ENCODE assay signal across 9 cellular contexts in the genomic region with DNA sequence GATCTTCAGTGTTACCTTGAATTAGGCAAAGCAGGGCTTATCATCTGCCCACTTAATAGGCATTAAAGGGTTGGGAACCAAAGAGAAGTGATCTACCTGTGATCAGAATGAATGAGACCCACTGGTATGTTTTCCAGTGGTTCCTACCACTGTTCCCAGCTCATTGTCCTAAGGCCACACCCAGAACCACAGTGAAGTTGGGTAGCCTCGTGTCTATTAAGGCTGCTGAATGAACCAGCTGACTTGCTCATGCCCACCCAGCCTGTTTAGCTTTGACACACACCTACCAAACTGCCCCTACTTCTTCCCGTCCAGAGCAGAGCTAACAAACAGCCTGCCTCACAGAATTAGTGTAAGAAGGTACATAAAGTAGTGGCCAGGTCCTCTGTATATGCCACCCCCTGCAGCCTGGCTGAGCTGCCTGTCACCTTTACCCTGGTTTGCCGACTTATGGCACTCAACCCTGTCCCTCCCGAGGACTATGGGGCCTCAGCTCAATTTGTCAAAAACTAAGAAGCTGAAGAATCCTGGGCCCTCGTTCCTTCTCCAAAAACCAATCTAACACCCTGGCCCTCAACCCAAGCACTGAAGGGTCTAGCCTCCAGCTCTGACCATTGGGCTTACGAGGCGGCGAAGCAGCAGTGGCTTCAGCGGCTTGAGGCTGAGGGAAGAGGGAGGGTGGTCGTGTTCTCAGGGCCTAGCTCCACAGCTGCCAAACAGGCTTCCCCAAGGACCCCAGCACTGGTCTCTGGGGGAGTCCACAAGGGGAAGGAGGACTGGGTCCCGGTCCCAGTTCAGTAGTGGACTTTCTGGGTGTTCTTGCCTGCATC. TPM values are rescaled to one million over a fixed set of nuclear protein-coding genes. Genes with fewer than 3 reads are reported as not detected.
DNase-seq lines count a peak whose midpoint lies in the region; ATAC-seq and TF ChIP-seq lines count a peak whose summit lies in the region.
"Had no signal": no experiment of that assay in that cellular context is flagged by ENCODE, and none has a peak within 500 bp of the region (broad histone marks: within the 10 kb centered on the region; RNA-seq: fewer than 3 reads in every experiment).

No MANE protein-coding gene starts in this region.

- H3K27me3 Mint-ChIP-seq in MCF 10A (ENCODE audit: insufficient read depth, unreplicated experiment) = no peaks in the 10 kb centered on the region

- TF ChIP-seq CTCF in MCF 10A (IDR thresholded peaks at IDR 0.05; ENCODE audit: unreplicated experiment) (no peak), mammary epithelial cell (conservative IDR thresholded peaks at IDR 0.05 in 1 of 2, IDR thresholded peaks at IDR 0.05 in 1 of 2; ENCODE audit: extremely low read depth in 1 of 2, insufficient read depth in 1 of 2, low read depth in 1 of 2, low read length in 2 of 2) (no peak), OCI-LY3 (IDR thresholded peaks at IDR 0.05; ENCODE audit: low read depth, low read length) (no peak), thyroid gland (IDR thresholded peaks at IDR 0.05) (no peak)

- H3K4me1 ChIP-seq in mammary epithelial cell (ENCODE audit: insufficient read depth, low read length) = peaks cover 6% of the 10 kb centered on the region
- H3K4me1 ChIP-seq in OCI-LY3 (ENCODE audit: low read length) = peaks cover 28% of the 10 kb centered on the region
- peaks cover 97% of the 10 kb centered on the region for H3K4me1 ChIP-seq in effector memory CD4-positive, alpha-beta T cell (ENCODE audit: control insufficient read depth, insufficient read depth, low read length, poor library complexity, severe bottlenecking)
- peaks cover 0 to 22% of the 10 kb centered on the region in 2 donors for H3K4me1 ChIP-seq in thyroid gland

- dilution Hi-C loops in mammary epithelial cell (cut with HindIII; ENCODE audit: low sequenced_read_pairs) = no loop called here

- DNase-seq in MCF 10A (ENCODE audit: unreplicated experiment) (no peak), mammary epithelial cell (no peak), thyroid gland (peak in 1 of 2 donors; percentile 31), activated gamma-delta T cell treated with Interleukin-2 at 50 U/mL for 16 hours (no peak), glomerular visceral epithelial cell (ENCODE audit: extremely low spot score) (no peak)
- DNase-seq in effector memory CD4-positive, alpha-beta T cell = no peak
- DNase-seq: NCI-H1105 had no signal

- H3K79me2 ChIP-seq in mammary epithelial cell (ENCODE audit: insufficient read depth, low read length) = no peaks in the 10 kb centered on the region
- peaks cover 7% of the 10 kb centered on the region for H3K79me2 ChIP-seq in OCI-LY3 (ENCODE audit: low read length)

- peak in 1 of 2 donors; percentile 9 for TF ChIP-seq POLR2A in thyroid gland (IDR thresholded peaks at IDR 0.05)

- H4K20me1 ChIP-seq in mammary epithelial cell (ENCODE audit: insufficient read depth, low read length) = no peaks in the 10 kb centered on the region
- peaks cover 56% of the 10 kb centered on the region for H4K20me1 ChIP-seq in OCI-LY3 (ENCODE audit: insufficient read depth, low read length)

- peaks cover 11% of the 10 kb centered on the region for H3K4me1 Mint-ChIP-seq in MCF 10A (ENCODE audit: insufficient read depth, unreplicated experiment)

- CTCF ChIA-PET in MCF 10A (lab: Yijun Ruan, JAX) (interaction anchor here (0.5 to 1.2 kb wide), 3 partner anchors 9 to 685 kb away, joined by 3 to 8 read pairs (median 3); no protein-coding TSS in a partner anchor), mammary epithelial cell (lab: Charles Lee; ENCODE audit: low non-redundant PET) (interaction anchor here (0.7 kb wide), 1 partner anchor 1478 kb away, joined by 3 read pairs; no protein-coding TSS in a partner anchor)

- H3K4me3 Mint-ChIP-seq in MCF 10A (ENCODE audit: unreplicated experiment) = no peak overlapping the region

- in situ Hi-C loops in mammary epithelial cell (cut with MboI; ENCODE audit: low sequenced_read_pairs in 2 of 2) = loop anchor here in 1 of 2 donors (25.0 kb wide), 1 partner anchor 264 kb away; no protein-coding TSS in a partner anchor

- BruUV-seq in MCF 10A (replicated peaks; lab: Mats Ljungman, UMichigan) = no TSS peak
- no TSS peak for BruUV-seq in mammary epithelial cell (replicated peaks; lab: Mats Ljungman, UMichigan)

- H3K9me3 Mint-ChIP-seq in MCF 10A (ENCODE audit: unreplicated experiment) = no peaks in the 10 kb centered on the region

- H3K27ac Mint-ChIP-seq in MCF 10A (ENCODE audit: low read depth, unreplicated experiment) = peak overlapping the region; percentile 30

- no peaks in the 10 kb centered on the region for H3K36me3 ChIP-seq in mammary epithelial cell (ENCODE audit: insufficient read depth, low read length)
- H3K36me3 ChIP-seq in OCI-LY3 (replicated peaks; ENCODE audit: low read depth, low read length) = peaks cover 46% of the 10 kb centered on the region
- H3K36me3 ChIP-seq in effector memory CD4-positive, alpha-beta T cell (ENCODE audit: control insufficient read depth, insufficient read depth, low read length) = peaks cover 33% of the 10 kb centered on the region
- peaks cover 25 to 35% of the 10 kb centered on the region in 2 donors for H3K36me3 ChIP-seq in thyroid gland

- intact Hi-C loops in MCF 10A (cut with micrococcal nuclease) = no loop called here
- intact Hi-C loops in mammary epithelial cell (cut with micrococcal nuclease) = no loop called here
- intact Hi-C loops in thyroid gland (cut with DNase I) = no loop called here

- H2AFZ ChIP-seq in mammary epithelial cell (ENCODE audit: low read depth, low read length) = no peak overlapping the region
- no peak overlapping the region for H2AFZ ChIP-seq in OCI-LY3 (ENCODE audit: low read depth, low read length)

- H3K4me3 ChIP-seq in mammary epithelial cell (replicated peaks in 1 of 3; ENCODE audit: insufficient read depth in 1 of 3, low read depth in 2 of 3, low read length in 3 of 3) = no peak overlapping the region
- H3K4me3 ChIP-seq in OCI-LY3 (ENCODE audit: low read length) = no peak overlapping the region
- H3K4me3 ChIP-seq in effector memory CD4-positive, alpha-beta T cell (ENCODE audit: insufficient read depth, low read depth, low read length, poor library complexity, severe bottlenecking) = no peak overlapping the region
- no peak overlapping the region for H3K4me3 ChIP-seq in thyroid gland (replicated peaks in 1 of 3)

- no peak overlapping the region for H3K27ac ChIP-seq in mammary epithelial cell (ENCODE audit: insufficient read depth, low read depth, low read length)
- peak overlapping the region; percentile 54 for H3K27ac ChIP-seq in OCI-LY3 (ENCODE audit: low read length)
- peak overlapping the region; percentile 54 for H3K27ac ChIP-seq in effector memory CD4-positive, alpha-beta T cell (ENCODE audit: insufficient read depth, low read length, poor library complexity, severe bottlenecking)
- peak overlapping the region in 2 of 3 donors; percentile 24 to 28 for H3K27ac ChIP-seq in thyroid gland

- H3K4me2 ChIP-seq in mammary epithelial cell (ENCODE audit: insufficient read depth, low read depth, low read length) (no peak overlapping the region), OCI-LY3 (ENCODE audit: low read length) (no peak overlapping the region)

- 89% methylated on average over 10 of the region's 11 CpGs for WGBS in mammary epithelial cell (ENCODE audit: low coverage, missing lambda C conversion rate)
- WGBS in thyroid gland, 2 donors = 74 to 83% methylated on average over 10 to 11 of the region's 11 CpGs

- no peak for ATAC-seq in SK-N-SH treated with all-trans-retinoic acid at 6 μM for 48 hours

- POLR2A ChIA-PET in MCF 10A (lab: Yijun Ruan, JAX) = interaction anchor here (0.5 kb wide), 1 partner anchor 39 kb away, joined by 3 read pairs; no protein-coding TSS in a partner anchor

- H3K9me3 ChIP-seq in mammary epithelial cell (replicated peaks; ENCODE audit: insufficient read depth, low read length) (no peaks in the 10 kb centered on the region), OCI-LY3 (ENCODE audit: insufficient read depth, low read length) (no peaks in the 10 kb centered on the region), thyroid gland (no peaks in the 10 kb centered on the region)
- H3K9me3 ChIP-seq in effector memory CD4-positive, alpha-beta T cell (ENCODE audit: control insufficient read depth, low read length) = no peaks in the 10 kb centered on the region

- H3K36me3 Mint-ChIP-seq in MCF 10A (ENCODE audit: insufficient read depth, unreplicated experiment) = no peaks in the 10 kb centered on the region

- no peak overlapping the region for H3K9ac ChIP-seq in mammary epithelial cell (ENCODE audit: insufficient read depth, low read length)
- no peak overlapping the region for H3K9ac ChIP-seq in OCI-LY3 (ENCODE audit: low read length)

- no peaks in the 10 kb centered on the region for H3K27me3 ChIP-seq in mammary epithelial cell (ENCODE audit: insufficient read depth, low read length)
- no peaks in the 10 kb centered on the region for H3K27me3 ChIP-seq in OCI-LY3 (ENCODE audit: low read depth, low read length)
- H3K27me3 ChIP-seq in effector memory CD4-positive, alpha-beta T cell (replicated peaks; ENCODE audit: control insufficient read depth, insufficient read depth, low read length, poor library complexity, severe bottlenecking) = no peaks in the 10 kb centered on the region
- no peaks in the 10 kb centered on the region for H3K27me3 ChIP-seq in thyroid gland

TF ChIP-seq in SK-N-SH treated with all-trans-retinoic acid at 6 μM for 48 hours, 23 proteins besides CTCF, POLR2A, EP300 and RAD21 (continues in another document):
- TF ChIP-seq PPARA (CRISPR knock-in tag; IDR thresholded peaks at IDR 0.05; ENCODE audit: borderline replicate concordance) (no peak), GLIS3 (CRISPR knock-in tag; IDR thresholded peaks at IDR 0.05) (no peak), TOX (CRISPR knock-in tag; IDR thresholded peaks at IDR 0.05; ENCODE audit: borderline replicate concordance) (no peak), ZFP3 (CRISPR knock-in tag; IDR thresholded peaks at IDR 0.05) (no peak), ZNF565 (CRISPR knock-in tag; conservative IDR thresholded peaks at IDR 0.05; ENCODE audit: low read depth) (no peak)

RNA-seq across cellular contexts. Expression of a gene that starts 9.8 kb away (rescaled TPM):
- total RNA-seq in MCF 10A (2022) (not detected in 2 replicates), mammary epithelial cell (under 1 TPM; 0.73 to 0.83 TPM), thyroid gland (10 to 100 TPM; 41.4 to 97.0 (median 52.5) TPM)
- polyA plus RNA-seq in mammary epithelial cell = 4.7 TPM
- polyA minus RNA-seq in mammary epithelial cell = 11.0 TPM

RNA-seq across cellular contexts. Expression of a gene that starts 22.0 kb away (rescaled TPM):
- total RNA-seq in MCF 10A (2022) = 0.29 and 0.30 TPM in 2 replicates
- total RNA-seq in mammary epithelial cell = not detected
- polyA plus RNA-seq in mammary epithelial cell = not detected
- polyA minus RNA-seq in mammary epithelial cell = not detected
- total RNA-seq in thyroid gland = under 1 TPM in 1 of 4 donors, not detected in 3; 0.75 TPM

RNA-seq across cellular contexts. Expression of a gene that starts 36.0 kb away (rescaled TPM):
- total RNA-seq in MCF 10A (2022) = 1.5 and 2.5 TPM in 2 replicates
- 1 to 10 TPM in 1 of 2 donors, under 1 TPM in 1; 0.99 to 1.2 TPM for total RNA-seq in mammary epithelial cell
- 0.28 TPM for polyA plus RNA-seq in mammary epithelial cell
- polyA minus RNA-seq in mammary epithelial cell = not detected
- 1 to 10 TPM; 3.1 to 3.6 (median 3.4) TPM for total RNA-seq in thyroid gland

Comparison
In these comparisons a context has a peak if more than half of its experiments do, and no peak if none do; other contexts are left out.
1. RNA of a gene that starts 9.8 kb away (total RNA-seq): 41.4 to 97.0 TPM in thyroid gland; 0.73 to 0.83 TPM in mammary epithelial cell and not detected in MCF 10A; every median in the first group is over 10 times any median in the second.